In the genomic region with DNA sequence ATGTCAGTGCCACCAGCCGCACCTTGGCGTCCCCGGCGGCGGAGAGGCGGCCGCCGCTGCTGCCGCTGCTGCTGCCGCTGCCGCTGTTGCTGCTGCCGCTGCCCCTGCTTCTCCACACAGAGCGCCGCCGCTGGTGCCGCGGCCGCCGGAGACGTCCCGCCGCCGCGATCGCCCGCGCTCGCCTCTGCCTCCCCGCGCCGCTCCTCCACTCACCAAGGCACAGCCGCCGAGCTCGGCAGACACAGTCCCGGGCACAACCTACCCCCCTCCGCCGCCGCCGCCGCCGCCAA, we compare ENCODE assay signal across 8 cellular contexts. TPM values are rescaled to one million over a fixed set of nuclear protein-coding genes. Genes with fewer than 3 reads are reported as not detected.
DNase-seq lines count a peak whose midpoint lies in the region; ATAC-seq and TF ChIP-seq lines count a peak whose summit lies in the region.

TSS of gene PPP3CA (minus strand) at position 260 of the 290 bp plus-strand sequence.

- H3K4me3 ChIP-seq in Karpas-422 (ENCODE audit: low read length) = peak within 1 kb of the TSS; percentile 94

- TF ChIP-seq CTCF in C4-2B (conservative IDR thresholded peaks at IDR 0.05) = no peak

- peak within 1 kb of the TSS; percentile 76 for H3K9ac ChIP-seq in Karpas-422 (ENCODE audit: low read length)

- H3K9me2 ChIP-seq in Karpas-422 (replicated peaks; ENCODE audit: insufficient read depth, low read length) = no peaks in the 10 kb centered on the region

- peak within 1 kb of the TSS; percentile 99 for H3K27ac ChIP-seq in C4-2B
- H3K27ac ChIP-seq in Karpas-422 (ENCODE audit: low read length) = peak within 1 kb of the TSS; percentile 38; the same call in 1 of the 2 replicates

- H3K4me2 ChIP-seq in Karpas-422 (ENCODE audit: low read depth, low read length, poor library complexity, severe bottlenecking) = peak within 1 kb of the TSS; percentile 99

- ATAC-seq in GM19463 (IDR thresholded peaks at IDR 0.05; ENCODE audit: unreplicated experiment) (peak; percentile 15), GM18520 (IDR thresholded peaks at IDR 0.05; ENCODE audit: unreplicated experiment) (no peak)

- peaks cover 4% of the 10 kb centered on the region; the same call in 1 of the 2 replicates for H3K27me3 ChIP-seq in Karpas-422 (ENCODE audit: low read length)

- H4K20me1 ChIP-seq in Karpas-422 (ENCODE audit: insufficient read depth, low read depth, low read length) = peaks cover 8% of the 10 kb centered on the region

- no peaks in the 10 kb centered on the region for H3K36me3 ChIP-seq in Karpas-422 (ENCODE audit: insufficient read depth, low read length)

- peaks cover 22% of the 10 kb centered on the region for H3K4me1 ChIP-seq in Karpas-422 (ENCODE audit: low read length)

- H3K9me3 ChIP-seq in Karpas-422 (ENCODE audit: low read length) = no peaks in the 10 kb centered on the region

- DNase-seq in Karpas-422 = no peak
- DNase-seq in dermis blood vessel endothelial cell = no peak
- no peak for DNase-seq in mucosa of gallbladder (ENCODE audit: low spot score)
- DNase-seq in NCI-H187 treated with DMSO at 0.1 percent for 48 hours (lab: John Stamatoyannopoulos, UW) = no peak
- no peak for DNase-seq in NCI-H1436 treated with DMSO at 0.1 percent for 48 hours (lab: John Stamatoyannopoulos, UW)

- no peaks in the 10 kb centered on the region for H3K79me2 ChIP-seq in Karpas-422 (ENCODE audit: low read length)

- H2AFZ ChIP-seq in Karpas-422 (ENCODE audit: low read length) = peak within 1 kb of the TSS; percentile 98

RNA-seq across cellular contexts. Expression of gene PPP3CA, which starts in this region (rescaled TPM):
- total RNA-seq in Karpas-422 (2014; rRNA removed; shearing (Covaris generic); ENCODE audit: low replicate concordance) = 4.4 and 9.1 TPM in 2 replicates
- 77.1 and 115 TPM in 2 replicates for total RNA-seq in dermis blood vessel endothelial cell
- total RNA-seq in mucosa of gallbladder = 24.6 TPM
